ENCODE assay signal across 8 cellular contexts in genomic region chr15:88704791-88705768, GRCh38.
DNase-seq lines count a peak whose midpoint lies in the region; ATAC-seq and TF ChIP-seq lines count a peak whose summit lies in the region.

No MANE protein-coding gene starts in this region.

- peak overlapping the region; percentile 43 to 53 for H3K4me3 ChIP-seq in gastroesophageal sphincter
- peak overlapping the region; percentile 23 for H3K4me3 ChIP-seq in neural cell (ENCODE audit: low read length)

- H3F3A ChIP-seq in neural cell (ENCODE audit: insufficient read depth, low read length, poor library complexity, severe bottlenecking): no peaks in the 10 kb centered on the region

- no peak overlapping the region for H2AFZ ChIP-seq in neural cell (ENCODE audit: low read depth, low read length)

- H3K79me2 ChIP-seq in neural cell (replicated peaks; ENCODE audit: insufficient read depth, low read length): no peaks in the 10 kb centered on the region

- H3K4me1 Mint-ChIP-seq in activated CD8-positive, alpha-beta T cell treated with anti-CD3 and anti-CD28 coated beads, Interleukin-2, amount 10 ng/mL, durations not matched to agents 7 days and 5 days (ENCODE audit: low read depth): peaks cover 9% of the 10 kb centered on the region

- H3K27me3 Mint-ChIP-seq in activated CD8-positive, alpha-beta T cell treated with anti-CD3 and anti-CD28 coated beads, Interleukin-2, amount 10 ng/mL, durations not matched to agents 7 days and 5 days (ENCODE audit: low read depth): peaks cover 60% of the 10 kb centered on the region

- peaks cover 0 to 14% (median 8%) of the 10 kb centered on the region in 3 donors for H3K4me1 ChIP-seq in gastroesophageal sphincter

- H3K4me3 Mint-ChIP-seq in activated CD8-positive, alpha-beta T cell treated with anti-CD3 and anti-CD28 coated beads, Interleukin-2, amount 10 ng/mL, durations not matched to agents 7 days and 5 days: peak overlapping the region; percentile 37

- no peak overlapping the region for H3K27ac Mint-ChIP-seq in activated CD8-positive, alpha-beta T cell treated with anti-CD3 and anti-CD28 coated beads, Interleukin-2, amount 10 ng/mL, durations not matched to agents 7 days and 5 days

- DNase-seq in ELF-1 (ENCODE audit: low read depth, low spot score) (peak; percentile 10), NAMALWA (ENCODE audit: low spot score) (no peak), NCI-H446 (lab: John Stamatoyannopoulos, UW) (no peak)
- DNase-seq in activated CD8-positive, alpha-beta T cell treated with anti-CD3 and anti-CD28 coated beads, Interleukin-2, amount 10 ng/mL, durations not matched to agents 7 days and 5 days: no peak

- H3K36me3 Mint-ChIP-seq in activated CD8-positive, alpha-beta T cell treated with anti-CD3 and anti-CD28 coated beads, Interleukin-2, amount 10 ng/mL, durations not matched to agents 7 days and 5 days (ENCODE audit: low read depth): no peaks in the 10 kb centered on the region

- H3K27me3 ChIP-seq in gastroesophageal sphincter (peaks cover 6% of the 10 kb centered on the region), neural cell (ENCODE audit: insufficient read depth, low read depth, low read length) (peaks cover 22% of the 10 kb centered on the region)

- peak in 1 of 2 donors; percentile 21 for TF ChIP-seq POLR2A in gastroesophageal sphincter (IDR thresholded peaks at IDR 0.05)

- H3K4me2 ChIP-seq in neural cell (ENCODE audit: low read length): no peak overlapping the region

- TF ChIP-seq CTCF in gastroesophageal sphincter (IDR thresholded peaks at IDR 0.05) (no peak), neural cell (IDR thresholded peaks at IDR 0.05; ENCODE audit: poor library complexity, severe bottlenecking) (no peak)

- 7% methylated on average over 19 of the region's 60 CpGs; no CpG with 5 or more reads in 1 of the 2 donors for WGBS in gastroesophageal sphincter (ENCODE audit: low coverage in 1 of 2), 2 donors

- POLR2A ChIA-PET in activated CD8-positive, alpha-beta T cell treated with anti-CD3 and anti-CD28 coated beads, Interleukin-2, amount 10 ng/mL, durations not matched to agents 7 days and 5 days (lab: Charles Lee): no interaction called here

- ATAC-seq in activated CD8-positive, alpha-beta T cell treated with anti-CD3 and anti-CD28 coated beads, Interleukin-2, amount 10 ng/mL, durations not matched to agents 7 days and 5 days: peak; percentile 30
- ATAC-seq in gastroesophageal sphincter: peak; percentile 72
- no peak for ATAC-seq in GM21390 (IDR thresholded peaks at IDR 0.05; ENCODE audit: unreplicated experiment)
- no peak for ATAC-seq in HG02610 (IDR thresholded peaks at IDR 0.05; ENCODE audit: unreplicated experiment)

- H3K9me3 ChIP-seq in gastroesophageal sphincter: no peaks in the 10 kb centered on the region
- no peaks in the 10 kb centered on the region for H3K9me3 ChIP-seq in neural cell (ENCODE audit: low read length)

- TF ChIP-seq RAD21 in neural cell (conservative IDR thresholded peaks at IDR 0.05): no peak

- peaks cover 4% of the 10 kb centered on the region for H3K9me3 Mint-ChIP-seq in activated CD8-positive, alpha-beta T cell treated with anti-CD3 and anti-CD28 coated beads, Interleukin-2, amount 10 ng/mL, durations not matched to agents 7 days and 5 days (ENCODE audit: insufficient read depth)

- no peaks in the 10 kb centered on the region for H3K9me2 ChIP-seq in neural cell (ENCODE audit: insufficient read depth, low read length)

- peak overlapping the region in 3 of 4 donors; percentile 55 to 77 (median 58) for H3K27ac ChIP-seq in gastroesophageal sphincter
- H3K27ac ChIP-seq in neural cell (ENCODE audit: low read length): no peak overlapping the region

- H3K9ac ChIP-seq in neural cell (ENCODE audit: low read length): no peak overlapping the region

- no peaks in the 10 kb centered on the region for H3K36me3 ChIP-seq in gastroesophageal sphincter
- no peaks in the 10 kb centered on the region for H3K36me3 ChIP-seq in neural cell (ENCODE audit: insufficient read depth, low read length)

- peaks cover 3% of the 10 kb centered on the region for H4K20me1 ChIP-seq in neural cell (ENCODE audit: insufficient read depth)

- CTCF ChIA-PET in activated CD8-positive, alpha-beta T cell treated with anti-CD3 and anti-CD28 coated beads, Interleukin-2, amount 10 ng/mL, durations not matched to agents 7 days and 5 days (lab: Charles Lee): no interaction called here

- TF ChIP-seq EP300 in gastroesophageal sphincter (IDR thresholded peaks at IDR 0.05) (no peak), neural cell (conservative IDR thresholded peaks at IDR 0.05; ENCODE audit: poor library complexity, severe bottlenecking) (no peak)

TF ChIP-seq in neural cell, 6 proteins besides CTCF, POLR2A, EP300 and RAD21:
- no peak for TF ChIP-seq EZH2 (IDR thresholded peaks at IDR 0.05; ENCODE audit: borderline replicate concordance, insufficient read depth, low read length, poor library complexity, severe bottlenecking)
- no peak for TF ChIP-seq MXI1 (conservative IDR thresholded peaks at IDR 0.05; ENCODE audit: poor library complexity, severe bottlenecking)
- TF ChIP-seq SMC3 (conservative IDR thresholded peaks at IDR 0.05; ENCODE audit: poor library complexity): no peak
- no peak for TF ChIP-seq REST (IDR thresholded peaks at IDR 0.05; ENCODE audit: borderline replicate concordance)
- TF ChIP-seq TAF1 (IDR thresholded peaks at IDR 0.05; ENCODE audit: low read depth): no peak
- TF ChIP-seq POLR2AphosphoS5 (IDR thresholded peaks at IDR 0.05): no peak

Comparison
In these comparisons a context has a peak if more than half of its experiments do, and no peak if none do; other contexts are left out.
1. ATAC-seq: peak in activated CD8-positive, alpha-beta T cell treated with anti-CD3 and anti-CD28 coated beads, Interleukin-2, amount 10 ng/mL, durations not matched to agents 7 days and 5 days (single experiment) and gastroesophageal sphincter (single experiment); none in GM21390 (single experiment) and HG02610 (single experiment).